ENCODE assay signal across 11 cellular contexts in genomic region chr7:37341033-37341630, GRCh38.
DNase-seq lines count a peak whose midpoint lies in the region; ATAC-seq and FAIRE-seq lines count a peak whose summit lies in the region.
"Had no signal": no experiment of that assay in that cellular context is flagged by ENCODE, and none has a peak within 500 bp of the region (broad histone marks: within the 10 kb centered on the region; RNA-seq: fewer than 3 reads in every experiment).

No MANE protein-coding gene starts in this region.

- peak overlapping the region; percentile 18 to 97 (median 81) for H3K27ac Mint-ChIP-seq in CD8-positive, alpha-beta memory T cell
- peak overlapping the region; percentile 99 for H3K27ac Mint-ChIP-seq in T-helper 17 cell

- peak; percentile 98 for FAIRE-seq in GM19239 (lab: Jason Lieb, UNC)
- FAIRE-seq: TTC549 had no signal

- H3K9me3 Mint-ChIP-seq in CD8-positive, alpha-beta memory T cell: no peaks in the 10 kb centered on the region

- POLR2A ChIA-PET in CD8-positive, alpha-beta memory T cell (lab: Charles Lee): no interaction called here

- no peaks in the 10 kb centered on the region for H3K9me3 ChIP-seq in CD8-positive, alpha-beta memory T cell (ENCODE audit: low read length)
- no peaks in the 10 kb centered on the region for H3K9me3 ChIP-seq in T-helper 17 cell (ENCODE audit: control insufficient read depth, low read length, poor library complexity, severe bottlenecking)
- H3K9me3 ChIP-seq: left lung had no signal

- H3K27me3 ChIP-seq in CD8-positive, alpha-beta memory T cell (ENCODE audit: insufficient read depth, low read length, poor library complexity, severe bottlenecking): no peaks in the 10 kb centered on the region
- H3K27me3 ChIP-seq: left lung had no signal

- H3K27ac ChIP-seq in CD8-positive, alpha-beta memory T cell (ENCODE audit: low read depth, low read length): no peak overlapping the region
- H3K27ac ChIP-seq: left lung had no signal

- peaks cover 9 to 35% (median 14%) of the 10 kb centered on the region in 3 donors for H3K36me3 Mint-ChIP-seq in CD8-positive, alpha-beta memory T cell
- H3K36me3 Mint-ChIP-seq in T-helper 17 cell (ENCODE audit: low read depth): peaks cover 8% of the 10 kb centered on the region

- peaks cover 63 to 94% (median 87%) of the 10 kb centered on the region in 3 donors for H3K4me1 Mint-ChIP-seq in CD8-positive, alpha-beta memory T cell
- peaks cover 54% of the 10 kb centered on the region for H3K4me1 Mint-ChIP-seq in T-helper 17 cell

- peak; percentile 34 for ATAC-seq in HG03039 (IDR thresholded peaks at IDR 0.05; ENCODE audit: unreplicated experiment)
- no peak for ATAC-seq in T-helper 17 cell
- ATAC-seq in left cardiac atrium: no peak
- ATAC-seq in GM21367 (IDR thresholded peaks at IDR 0.05; ENCODE audit: unreplicated experiment): no peak
- ATAC-seq: left lung had no signal

- H3K36me3 ChIP-seq in CD8-positive, alpha-beta memory T cell (ENCODE audit: insufficient read depth, low read length): no peaks in the 10 kb centered on the region
- H3K36me3 ChIP-seq: left lung had no signal

- peaks cover 57% of the 10 kb centered on the region for H3K4me1 ChIP-seq in CD8-positive, alpha-beta memory T cell (ENCODE audit: insufficient read depth, low read length)

- H3K27me3 Mint-ChIP-seq in CD8-positive, alpha-beta memory T cell: no peaks in the 10 kb centered on the region
- H3K27me3 Mint-ChIP-seq in T-helper 17 cell: no peaks in the 10 kb centered on the region

- intact Hi-C loops in left cardiac atrium (cut with DNase I): no loop called here

- no peak for DNase-seq in CD8-positive, alpha-beta memory T cell
- no peak for DNase-seq in GM19239 (ENCODE audit: insufficient read length, low spot score)
- DNase-seq in T-helper 17 cell: no peak
- no peak for DNase-seq in left cardiac atrium
- DNase-seq in LoVo (ENCODE audit: low spot score): no peak
- no peak for DNase-seq in DMS153 treated with DMSO at 0.1 percent for 48 hours (lab: John Stamatoyannopoulos, UW; ENCODE audit: unreplicated experiment)
- DNase-seq: cortex of kidney, left lung had no signal

- CTCF ChIA-PET in CD8-positive, alpha-beta memory T cell (lab: Charles Lee): interaction anchor here (1.1 to 1.4 kb wide), 2 partner anchors 11 to 32 kb away, joined by 3 read pairs; no protein-coding TSS in a partner anchor

- H3K4me3 Mint-ChIP-seq in CD8-positive, alpha-beta memory T cell: peak overlapping the region; percentile 90 to 99 (median 95)
- H3K4me3 Mint-ChIP-seq in T-helper 17 cell: peak overlapping the region; percentile 82

- H3K4me3 ChIP-seq in CD8-positive, alpha-beta memory T cell (ENCODE audit: low read length): no peak overlapping the region
- H3K4me3 ChIP-seq: left lung had no signal
